2 cellular contexts compared by ENCODE assay signal in the genomic region with DNA sequence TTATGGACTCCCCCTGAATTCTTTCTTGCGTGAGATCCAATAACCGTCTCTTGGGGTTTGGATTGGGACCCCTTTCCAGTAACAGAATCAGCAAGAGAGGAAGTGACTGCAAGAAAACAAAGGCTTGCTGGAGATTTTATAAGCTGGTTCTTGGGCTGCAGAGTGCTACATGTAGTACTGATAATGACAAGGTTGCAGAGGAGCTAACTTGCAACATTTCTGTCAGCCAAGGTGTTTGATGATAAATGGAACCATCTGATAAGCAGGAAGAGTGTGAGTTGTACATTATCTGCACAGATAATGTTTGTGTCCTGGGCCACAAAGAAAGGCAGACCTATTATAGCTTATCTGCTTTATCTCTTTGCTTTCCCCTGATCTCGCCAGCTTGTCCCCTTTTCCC.
TF ChIP-seq lines count a peak whose summit lies in the region.

No MANE protein-coding gene starts in this region.

TF ChIP-seq in GM12891, 5 proteins besides CTCF, POLR2A, EP300 and RAD21:
- TF ChIP-seq POU2F2 (IDR thresholded peaks at IDR 0.05; ENCODE audit: low read depth, low read length) (no peak), POLR2AphosphoS5 (IDR thresholded peaks at IDR 0.05; ENCODE audit: low read depth, low read length) (no peak), PAX5 (IDR thresholded peaks at IDR 0.05; ENCODE audit: insufficient read depth, low read length, severe bottlenecking) (no peak), SPI1 (IDR thresholded peaks at IDR 0.05; ENCODE audit: low read depth, low read length) (0 out of 2 replicates have a peak, but pooled peaks have one; percentile 4)

TF ChIP-seq in H1, 55 proteins besides CTCF, POLR2A, EP300 and RAD21:
- TF ChIP-seq, protein P1, sequence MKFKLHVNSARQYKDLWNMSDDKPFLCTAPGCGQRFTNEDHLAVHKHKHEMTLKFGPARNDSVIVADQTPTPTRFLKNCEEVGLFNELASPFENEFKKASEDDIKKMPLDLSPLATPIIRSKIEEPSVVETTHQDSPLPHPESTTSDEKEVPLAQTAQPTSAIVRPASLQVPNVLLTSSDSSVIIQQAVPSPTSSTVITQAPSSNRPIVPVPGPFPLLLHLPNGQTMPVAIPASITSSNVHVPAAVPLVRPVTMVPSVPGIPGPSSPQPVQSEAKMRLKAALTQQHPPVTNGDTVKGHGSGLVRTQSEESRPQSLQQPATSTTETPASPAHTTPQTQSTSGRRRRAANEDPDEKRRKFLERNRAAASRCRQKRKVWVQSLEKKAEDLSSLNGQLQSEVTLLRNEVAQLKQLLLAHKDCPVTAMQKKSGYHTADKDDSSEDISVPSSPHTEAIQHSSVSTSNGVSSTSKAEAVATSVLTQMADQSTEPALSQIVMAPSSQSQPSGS (IDR thresholded peaks at IDR 0.05; ENCODE audit: low read length), result no peak
- no peak for TF ChIP-seq CHD1 (IDR thresholded peaks at IDR 0.05; ENCODE audit: low read depth, low read length)
